Comparison of ENCODE assay signal across 14 cellular contexts in genomic region chr10:125783957-125784356, GRCh38. TPM values are rescaled to one million over a fixed set of nuclear protein-coding genes. Genes with fewer than 3 reads are reported as not detected.
DNase-seq lines count a peak whose midpoint lies in the region; ATAC-seq and TF ChIP-seq lines count a peak whose summit lies in the region.
"Had no signal": no experiment of that assay in that cellular context is flagged by ENCODE, and none has a peak within 500 bp of the region (broad histone marks: within the 10 kb centered on the region; RNA-seq: fewer than 3 reads in every experiment).

No MANE protein-coding gene starts in this region.

- DNase-seq in coronary artery (ENCODE audit: low spot score): peak; percentile 9
- DNase-seq in activated T-helper 2 cell treated with anti-CD3 and anti-CD28 coated beads, Interferon-gamma antibody, Interleukin-2, Interleukin-4, amounts not matched to agents 10 μg/mL and 5 μg/mL and 100 μg/mL, durations not matched to agents 14 hours and 24 hours and 36 hours (ENCODE audit: low spot score): no peak
- no peak for DNase-seq in SW480 (ENCODE audit: low spot score)
- no peak for DNase-seq in H7
- no peak for DNase-seq in GM23338 (ENCODE audit: low spot score)
- DNase-seq: activated CD4-positive, alpha-beta T cell treated with anti-CD3 and anti-CD28 coated beads for 4 hours; activated naive CD8-positive, alpha-beta T cell treated with anti-CD3 and anti-CD28 coated beads, Interleukin-2, amount 50 U/mL, for 24 hours; DMS 273 treated with DMSO at 0.1 percent for 48 hours; NCI-H1436 treated with DMSO at 0.1 percent for 48 hours; nephron progenitor cell; substantia nigra had no signal

- H3K36me3 Mint-ChIP-seq in activated T-helper 2 cell treated with anti-CD3 and anti-CD28 coated beads, Interferon-gamma antibody, Interleukin-2, Interleukin-4, amounts not matched to agents 10 μg/mL and 5 μg/mL and 100 μg/mL, durations not matched to agents 14 hours and 24 hours and 36 hours (ENCODE audit: low read depth): no peaks in the 10 kb centered on the region
- H3K36me3 Mint-ChIP-seq in GM23338 (ENCODE audit: low read depth): no peaks in the 10 kb centered on the region; the same call in 2 of the 3 replicates

- peaks cover 10% of the 10 kb centered on the region for H3K4me1 Mint-ChIP-seq in activated T-helper 2 cell treated with anti-CD3 and anti-CD28 coated beads, Interferon-gamma antibody, Interleukin-2, Interleukin-4, amounts not matched to agents 10 μg/mL and 5 μg/mL and 100 μg/mL, durations not matched to agents 14 hours and 24 hours and 36 hours (ENCODE audit: low read depth)
- no peaks in the 10 kb centered on the region; the same call in 1 of the 3 replicates for H3K4me1 Mint-ChIP-seq in GM23338

- no peaks in the 10 kb centered on the region for H3K79me2 ChIP-seq in GM23338 (replicated peaks; ENCODE audit: insufficient read depth)

- H3K27ac Mint-ChIP-seq in activated T-helper 2 cell treated with anti-CD3 and anti-CD28 coated beads, Interferon-gamma antibody, Interleukin-2, Interleukin-4, amounts not matched to agents 10 μg/mL and 5 μg/mL and 100 μg/mL, durations not matched to agents 14 hours and 24 hours and 36 hours: no peak overlapping the region
- H3K27ac Mint-ChIP-seq in GM23338: no peak overlapping the region
- H3K27ac Mint-ChIP-seq: activated naive CD8-positive, alpha-beta T cell treated with anti-CD3 and anti-CD28 coated beads, Interleukin-2, amount 50 U/mL, for 24 hours; nephron progenitor cell had no signal

- H3K27ac ChIP-seq in coronary artery: no peak overlapping the region
- H3K27ac ChIP-seq in GM23338 (ENCODE audit: low read depth): no peak overlapping the region

- H3K36me3 ChIP-seq in H7 (replicated peaks; ENCODE audit: control insufficient read depth, insufficient read depth, low read length) (no peaks in the 10 kb centered on the region; the same call in 1 of the 2 replicates), GM23338 (ENCODE audit: insufficient read depth) (no peaks in the 10 kb centered on the region)

- H2AFZ ChIP-seq in GM23338: no peak overlapping the region

- no peaks in the 10 kb centered on the region for H4K20me1 ChIP-seq in GM23338 (replicated peaks; ENCODE audit: insufficient read depth)

- no peaks in the 10 kb centered on the region for H3K9me3 Mint-ChIP-seq in activated T-helper 2 cell treated with anti-CD3 and anti-CD28 coated beads, Interferon-gamma antibody, Interleukin-2, Interleukin-4, amounts not matched to agents 10 μg/mL and 5 μg/mL and 100 μg/mL, durations not matched to agents 14 hours and 24 hours and 36 hours
- peaks cover 4% of the 10 kb centered on the region; the same call in 2 of the 3 replicates for H3K9me3 Mint-ChIP-seq in GM23338
- H3K9me3 Mint-ChIP-seq: activated naive CD8-positive, alpha-beta T cell treated with anti-CD3 and anti-CD28 coated beads, Interleukin-2, amount 50 U/mL, for 24 hours had no signal

- TF ChIP-seq CTCF in coronary artery (IDR thresholded peaks at IDR 0.05) (no peak), GM23338 (conservative IDR thresholded peaks at IDR 0.05; ENCODE audit: low read depth in 2 of 2) (no peak)

- H3K27me3 ChIP-seq in H7 (ENCODE audit: control insufficient read depth, insufficient read depth, low read length) (no peaks in the 10 kb centered on the region), GM23338 (ENCODE audit: insufficient read depth) (no peaks in the 10 kb centered on the region)

- no peak overlapping the region for H3K4me2 ChIP-seq in GM23338

- peak; percentile 83 for ATAC-seq in GM18909 (IDR thresholded peaks at IDR 0.05; ENCODE audit: poor library complexity, unreplicated experiment)
- peak; percentile 83 for ATAC-seq in GM21619 (IDR thresholded peaks at IDR 0.05; ENCODE audit: unreplicated experiment)
- peak; percentile 84 for ATAC-seq in HG03159 (IDR thresholded peaks at IDR 0.05; ENCODE audit: unreplicated experiment)
- no peak for ATAC-seq in GM23338
- ATAC-seq: activated naive CD8-positive, alpha-beta T cell treated with anti-CD3 and anti-CD28 coated beads, Interleukin-2, amount 50 U/mL, for 24 hours had no signal

- H3K27me3 Mint-ChIP-seq in activated T-helper 2 cell treated with anti-CD3 and anti-CD28 coated beads, Interferon-gamma antibody, Interleukin-2, Interleukin-4, amounts not matched to agents 10 μg/mL and 5 μg/mL and 100 μg/mL, durations not matched to agents 14 hours and 24 hours and 36 hours (ENCODE audit: low read depth): peaks cover 4% of the 10 kb centered on the region
- peaks cover 3% of the 10 kb centered on the region for H3K27me3 Mint-ChIP-seq in GM23338 (ENCODE audit: insufficient read depth, low read depth, poor library complexity)
- H3K27me3 Mint-ChIP-seq: activated naive CD8-positive, alpha-beta T cell treated with anti-CD3 and anti-CD28 coated beads, Interleukin-2, amount 50 U/mL, for 24 hours had no signal

- H3F3A ChIP-seq in GM23338 (replicated peaks; ENCODE audit: low read depth): no peaks in the 10 kb centered on the region

- H3K4me1 ChIP-seq in GM23338 (ENCODE audit: insufficient read depth): no peaks in the 10 kb centered on the region

- intact Hi-C loops in activated T-helper 2 cell treated with anti-CD3 and anti-CD28 coated beads, Interferon-gamma antibody, Interleukin-2, Interleukin-4, amounts not matched to agents 10 μg/mL and 5 μg/mL and 100 μg/mL, durations not matched to agents 14 hours and 24 hours and 36 hours (cut with micrococcal nuclease): no loop called here

- no peaks in the 10 kb centered on the region for H3K9me2 ChIP-seq in GM23338 (ENCODE audit: insufficient read depth)

- H3K4me3 Mint-ChIP-seq in activated T-helper 2 cell treated with anti-CD3 and anti-CD28 coated beads, Interferon-gamma antibody, Interleukin-2, Interleukin-4, amounts not matched to agents 10 μg/mL and 5 μg/mL and 100 μg/mL, durations not matched to agents 14 hours and 24 hours and 36 hours (ENCODE audit: low read depth): no peak overlapping the region
- no peak overlapping the region for H3K4me3 Mint-ChIP-seq in GM23338
- H3K4me3 Mint-ChIP-seq: activated naive CD8-positive, alpha-beta T cell treated with anti-CD3 and anti-CD28 coated beads, Interleukin-2, amount 50 U/mL, for 24 hours; nephron progenitor cell had no signal

- H3K4me3 ChIP-seq in coronary artery (no peak overlapping the region), H7 (ENCODE audit: insufficient read depth, low read depth, low read length) (no peak overlapping the region), GM23338 (no peak overlapping the region)

TF ChIP-seq in GM23338, 12 proteins besides CTCF, POLR2A, EP300 and RAD21 (continues in another document):
- TF ChIP-seq EZH2phosphoT487 (IDR thresholded peaks at IDR 0.05; ENCODE audit: unreplicated experiment) (no peak), STAT1 (IDR thresholded peaks at IDR 0.05; ENCODE audit: unreplicated experiment) (no peak), REST (IDR thresholded peaks at IDR 0.05; ENCODE audit: unreplicated experiment) (no peak)

RNA-seq across cellular contexts. Expression of gene MMP21, which starts 8.3 kb away (rescaled TPM):
- total RNA-seq in activated T-helper 2 cell treated with anti-CD3 and anti-CD28 coated beads, Interferon-gamma antibody, Interleukin-2, Interleukin-4, amounts not matched to agents 10 μg/mL and 5 μg/mL and 100 μg/mL, durations not matched to agents 14 hours and 24 hours and 36 hours: 0.11 TPM in 2 replicates
- total RNA-seq in H7 (2014; rRNA removed; shearing (Covaris generic)): not detected in 2 replicates
- total RNA-seq in GM23338 (2014; rRNA removed; shearing (Covaris generic)): not detected in 2 replicates
- 0.10 TPM in 1 of 2 replicates, not detected in the other for polyA plus RNA-seq in GM23338 (2016; fragmentation: Nextera tagmentation; extraction: Ambion mirVana)

RNA-seq across cellular contexts. Expression of gene UROS, which starts 39.1 kb away (rescaled TPM):
- 45.3 and 46.9 TPM in 2 replicates for total RNA-seq in activated T-helper 2 cell treated with anti-CD3 and anti-CD28 coated beads, Interferon-gamma antibody, Interleukin-2, Interleukin-4, amounts not matched to agents 10 μg/mL and 5 μg/mL and 100 μg/mL, durations not matched to agents 14 hours and 24 hours and 36 hours
- total RNA-seq in H7 (2014; rRNA removed; shearing (Covaris generic)): 35.6 and 45.3 TPM in 2 replicates
- total RNA-seq in GM23338 (2014; rRNA removed; shearing (Covaris generic)): 43.4 and 47.1 TPM in 2 replicates
- 39.0 and 41.3 TPM in 2 replicates for polyA plus RNA-seq in GM23338 (2016; fragmentation: Nextera tagmentation; extraction: Ambion mirVana)

RNA-seq across cellular contexts. Expression of gene BCCIP, which starts 39.4 kb away (rescaled TPM):
- total RNA-seq in activated T-helper 2 cell treated with anti-CD3 and anti-CD28 coated beads, Interferon-gamma antibody, Interleukin-2, Interleukin-4, amounts not matched to agents 10 μg/mL and 5 μg/mL and 100 μg/mL, durations not matched to agents 14 hours and 24 hours and 36 hours: 110 and 114 TPM in 2 replicates
- total RNA-seq in H7 (2014; rRNA removed; shearing (Covaris generic)): 72.6 and 83.6 TPM in 2 replicates
- total RNA-seq in GM23338 (2014; rRNA removed; shearing (Covaris generic)): 91.1 and 98.6 TPM in 2 replicates
- polyA plus RNA-seq in GM23338 (2016; fragmentation: Nextera tagmentation; extraction: Ambion mirVana): 189 and 214 TPM in 2 replicates
